In genomic region chr13:114071991-114072390, GRCh38 we compare ENCODE assay signal across 16 cellular contexts.
DNase-seq lines count a peak whose midpoint lies in the region; ATAC-seq, FAIRE-seq and TF ChIP-seq lines count a peak whose summit lies in the region.
"Had no signal": no experiment of that assay in that cellular context is flagged by ENCODE, and none has a peak within 500 bp of the region (broad histone marks: within the 10 kb centered on the region; RNA-seq: fewer than 3 reads in every experiment).

No MANE protein-coding gene starts in this region.

- H3K9me3 Mint-ChIP-seq in naive thymus-derived CD8-positive, alpha-beta T cell = peaks cover 0 to 4% (median 0%) of the 10 kb centered on the region in 9 donors

- H2AFZ ChIP-seq in HepG2 (ENCODE audit: low read length) = no peak overlapping the region

- no peaks in the 10 kb centered on the region for H3K9me3 ChIP-seq in right lobe of liver
- no peaks in the 10 kb centered on the region for H3K9me3 ChIP-seq in HepG2 (ENCODE audit: low read length)
- H3K9me3 ChIP-seq: BE2C had no signal

- H3K4me3 ChIP-seq in right lobe of liver = no peak overlapping the region
- H3K4me3 ChIP-seq in HepG2 (replicated peaks in 1 of 3; ENCODE audit: insufficient read depth in 1 of 3, low read depth in 2 of 3, low read length in 3 of 3) = no peak overlapping the region

- peak in 2 of 3 donors; percentile 37 to 40 for DNase-seq in right lobe of liver
- no peak for DNase-seq in HepG2 (ENCODE audit: low spot score)
- DNase-seq in naive thymus-derived CD8-positive, alpha-beta T cell = no peak
- DNase-seq in AML-193 (lab: John Stamatoyannopoulos, UW) = no peak
- DNase-seq in occipital lobe (lab: John Stamatoyannopoulos, UW) = no peak
- DNase-seq: activated gamma-delta T cell, BE2C, cerebellar nuclear complex, NCI-H1694, NCI-H748 treated with DMSO at 0.1 percent for 48 hours had no signal

- intact Hi-C loops in right lobe of liver (cut with DNase I) = no loop called here
- intact Hi-C loops in HepG2 (cut with micrococcal nuclease; ENCODE audit: unreplicated experiment) = no loop called here

- TF ChIP-seq CTCF in right lobe of liver (IDR thresholded peaks at IDR 0.05) = no peak
- no peak for TF ChIP-seq CTCF in HepG2 (CRISPR knock-in tag; IDR thresholded peaks at IDR 0.05)

- H3K4me1 ChIP-seq in right lobe of liver (no peaks in the 10 kb centered on the region), HepG2 (ENCODE audit: insufficient read depth, low read length) (no peaks in the 10 kb centered on the region)
- H3K4me1 ChIP-seq: BE2C had no signal

- FAIRE-seq in HepG2 (lab: Jason Lieb, UNC) = no peak
- FAIRE-seq: GM18507 had no signal

- peak overlapping the region in 5 of 10 donors; percentile 4 to 68 (median 42) for H3K4me3 Mint-ChIP-seq in naive thymus-derived CD8-positive, alpha-beta T cell

- CTCF ChIA-PET in HepG2 (lab: Yijun Ruan, JAX; ENCODE audit: low intra/inter-chr PET ratio, low total read pairs) = no interaction called here

- no peak for ATAC-seq in right lobe of liver
- no peak for ATAC-seq in HepG2
- no peak for ATAC-seq in naive thymus-derived CD8-positive, alpha-beta T cell
- ATAC-seq in HG02571 (IDR thresholded peaks at IDR 0.05; ENCODE audit: unreplicated experiment) = no peak
- ATAC-seq in GM19035 (IDR thresholded peaks at IDR 0.05; ENCODE audit: unreplicated experiment) = no peak

- in situ Hi-C loops in HepG2 (cut with HindIII; ENCODE audit: extremely low pct_ligation_motif_present, low pct_unique_long_range_greater_than_20kb) = no loop called here

- no peak for TF ChIP-seq RAD21 in HepG2 (CRISPR knock-in tag; IDR thresholded peaks at IDR 0.05)

- POLR2A ChIA-PET in HepG2 (lab: Yijun Ruan, JAX) = no interaction called here
- POLR2A ChIA-PET in naive thymus-derived CD8-positive, alpha-beta T cell (lab: Charles Lee) = interaction anchor here (0.6 to 1.2 kb wide), 2 partner anchors 39 to 81 kb away, joined by 3 read pairs; no protein-coding TSS in a partner anchor

- peaks cover 11 to 70% (median 25%) of the 10 kb centered on the region in 3 donors for H3K36me3 Mint-ChIP-seq in naive thymus-derived CD8-positive, alpha-beta T cell

- H3K36me3 ChIP-seq in right lobe of liver = no peaks in the 10 kb centered on the region
- H3K36me3 ChIP-seq in HepG2 (replicated peaks in 1 of 2; ENCODE audit: control insufficient read depth in 1 of 2, insufficient read depth in 2 of 2, low read length in 2 of 2) = no peaks in the 10 kb centered on the region

- peaks cover 26 to 62% (median 51%) of the 10 kb centered on the region in 4 donors for H3K4me1 Mint-ChIP-seq in naive thymus-derived CD8-positive, alpha-beta T cell

- no peaks in the 10 kb centered on the region for H3K79me2 ChIP-seq in HepG2 (ENCODE audit: insufficient read depth, low read length)

- H4K20me1 ChIP-seq in HepG2 (ENCODE audit: insufficient read depth, low read length) = no peaks in the 10 kb centered on the region

- H3K27ac Mint-ChIP-seq in naive thymus-derived CD8-positive, alpha-beta T cell = peak overlapping the region; percentile 43 to 85 (median 74)

- no TSS peak for BruUV-seq in HepG2 (replicated peaks; lab: Mats Ljungman, UMichigan)

- TF ChIP-seq POLR2A in right lobe of liver (IDR thresholded peaks at IDR 0.05) (no peak), HepG2 (IDR thresholded peaks at IDR 0.05; ENCODE audit: insufficient read depth in 1 of 2, low read depth in 2 of 2, low read length in 2 of 2) (no peak)

- H3K27me3 Mint-ChIP-seq in naive thymus-derived CD8-positive, alpha-beta T cell = no peaks in the 10 kb centered on the region

- H3K9ac ChIP-seq in HepG2 (ENCODE audit: insufficient read depth, low read depth, low read length) = no peak overlapping the region
- H3K9ac ChIP-seq: KMS-11 had no signal

- 71% methylated on average over 10 of the region's 14 CpGs for WGBS in right lobe of liver (ENCODE audit: insufficient coverage, low coverage, low lambda C conversion rate, missing lambda C conversion rate)
- 35% methylated on average over 14 of the region's 14 CpGs for WGBS in HepG2 (ENCODE audit: low lambda C conversion rate)

- H3K27me3 ChIP-seq in right lobe of liver (no peaks in the 10 kb centered on the region), HepG2 (ENCODE audit: control insufficient read depth in 1 of 2, insufficient read depth in 2 of 2, low read length in 2 of 2) (peaks cover 1 to 43% of the 10 kb centered on the region in 2 experiments)
- H3K27me3 ChIP-seq: BE2C had no signal

- TF ChIP-seq EP300 in HepG2 (IDR thresholded peaks at IDR 0.05; ENCODE audit: low read depth in 2 of 2, low read length in 2 of 2) (no peak), HepG2 (CRISPR knock-in tag; IDR thresholded peaks at IDR 0.05; ENCODE audit: borderline replicate concordance) (no peak)

- no peak overlapping the region for H3K27ac ChIP-seq in right lobe of liver
- no peak overlapping the region for H3K27ac ChIP-seq in HepG2 (ENCODE audit: extremely low read length, insufficient read depth, low read length)
- peak overlapping the region; percentile 65 for H3K27ac ChIP-seq in cingulate gyrus (ENCODE audit: low read depth, low read length)
- H3K27ac ChIP-seq: KMS-11, VCaP had no signal

- H3K4me2 ChIP-seq in HepG2 (ENCODE audit: low read depth, low read length) = no peak overlapping the region
- H3K4me2 ChIP-seq: KMS-11 had no signal

TF ChIP-seq in HepG2, 621 proteins besides CTCF, POLR2A, EP300 and RAD21 (continues in another document):
- TF ChIP-seq JDP2 (CRISPR knock-in tag; IDR thresholded peaks at IDR 0.05; ENCODE audit: borderline replicate concordance) = no peak
- TF ChIP-seq ZBTB26 (CRISPR knock-in tag; IDR thresholded peaks at IDR 0.05; ENCODE audit: borderline replicate concordance) = no peak
- no peak for TF ChIP-seq BRD4 (CRISPR knock-in tag; IDR thresholded peaks at IDR 0.05)
- no peak for TF ChIP-seq TAF15 (IDR thresholded peaks at IDR 0.05; ENCODE audit: low read depth, low read length, poor library complexity, severe bottlenecking)
- TF ChIP-seq TAF1 (CRISPR knock-in tag; IDR thresholded peaks at IDR 0.05) = no peak
- no peak for TF ChIP-seq ZNF335 (CRISPR knock-in tag; IDR thresholded peaks at IDR 0.05)
- TF ChIP-seq ZBTB4 (CRISPR knock-in tag; IDR thresholded peaks at IDR 0.05; ENCODE audit: borderline replicate concordance) = no peak
- no peak for TF ChIP-seq ZBTB49 (CRISPR knock-in tag; IDR thresholded peaks at IDR 0.05; ENCODE audit: borderline replicate concordance)

Comparison
In these comparisons a context has a peak if more than half of its experiments do, and no peak if none do; other contexts are left out.
1. DNase-seq: peak in right lobe of liver (2 of 3); none in HepG2 (single experiment), naive thymus-derived CD8-positive, alpha-beta T cell (0 of 10), AML-193 (0 of 2) and occipital lobe (single experiment).